16 cellular contexts compared by ENCODE assay signal in the genomic region with DNA sequence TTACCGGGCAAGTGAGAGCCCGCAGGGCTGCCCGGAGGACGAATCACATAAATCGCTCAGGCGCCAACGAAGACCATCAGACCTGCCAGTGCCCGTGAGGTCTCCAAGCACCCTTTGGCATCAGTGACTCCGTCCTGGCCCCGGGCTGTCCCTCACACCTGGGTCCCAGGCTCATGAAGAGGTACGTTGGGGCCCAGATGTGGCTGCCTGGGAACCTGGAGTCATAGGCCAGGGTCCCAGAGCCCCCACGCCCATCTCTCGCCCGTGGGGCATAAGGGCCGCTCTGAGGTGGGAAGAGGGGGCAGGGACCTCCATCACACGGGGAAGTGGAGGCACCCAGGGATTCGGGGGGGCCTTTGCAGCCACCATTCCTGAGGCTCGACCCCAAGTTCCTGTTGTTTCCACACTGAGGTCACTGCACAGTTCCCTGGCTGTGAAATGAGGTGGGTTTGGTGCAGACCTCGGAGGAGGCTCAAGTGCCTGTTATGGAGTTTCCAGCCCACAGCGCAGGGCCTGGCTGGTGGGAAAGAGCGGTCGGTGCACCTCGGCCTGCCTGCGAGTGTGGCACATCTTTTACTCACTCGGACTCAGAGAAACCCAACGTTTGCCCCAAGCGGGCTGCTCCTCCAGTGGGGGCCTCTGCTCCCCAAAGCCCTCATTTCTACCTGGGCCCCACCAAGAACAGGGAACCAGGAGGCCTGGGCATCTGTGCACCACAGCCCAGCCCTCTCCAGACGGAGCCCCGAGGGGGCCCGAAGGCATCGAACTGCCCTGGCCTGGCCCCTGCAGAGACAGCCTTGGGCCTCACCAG.
"Had no signal": no experiment of that assay in that cellular context is flagged by ENCODE, and none has a peak within 500 bp of the region (broad histone marks: within the 10 kb centered on the region; RNA-seq: fewer than 3 reads in every experiment).

No MANE protein-coding gene starts in this region.

- H3K36me3 ChIP-seq: uterus had no signal

- H3K4me1 ChIP-seq: gastrocnemius medialis, tibial artery, uterus had no signal

- DNase-seq: activated CD4-positive, alpha-beta T cell treated with anti-CD3 and anti-CD28 coated beads, Interleukin-2, amount 50 U/mL, for 4 hours; activated naive CD4-positive, alpha-beta T cell treated with anti-CD3 and anti-CD28 coated beads for 36 hours; central memory CD4-positive, alpha-beta T cell; cortex of kidney; effector CD8-positive, alpha-beta T cell; hippocampal formation; kidney glomerular epithelial cell; naive thymus-derived CD4-positive, alpha-beta T cell; occipital lobe; stimulated activated CD4-positive, alpha-beta T cell treated with anti-CD3 and anti-CD28 coated beads, Interleukin-12 subunit alpha, Interleukin-12 subunit beta, amount 100 ng/mL, for 4 hours; T-helper 17 cell; uterus had no signal

- H3K27me3 ChIP-seq: gastrocnemius medialis, tibial artery, uterus had no signal

- H3K27ac Mint-ChIP-seq: activated naive CD4-positive, alpha-beta T cell treated with anti-CD3 and anti-CD28 coated beads for 36 hours; progenitor cell of endocrine pancreas had no signal

- H3K9me3 ChIP-seq: gastrocnemius medialis, tibial artery, uterus had no signal

- H3K9me3 Mint-ChIP-seq: activated naive CD4-positive, alpha-beta T cell treated with anti-CD3 and anti-CD28 coated beads for 36 hours had no signal

- H3K4me3 ChIP-seq: gastrocnemius medialis, tibial artery, uterus had no signal

- H3K27me3 Mint-ChIP-seq: naive thymus-derived CD4-positive, alpha-beta T cell; progenitor cell of endocrine pancreas; T-helper 17 cell had no signal

- H3K4me3 Mint-ChIP-seq: activated naive CD4-positive, alpha-beta T cell treated with anti-CD3 and anti-CD28 coated beads for 36 hours; T-helper 17 cell had no signal

- H3K27ac ChIP-seq: gastrocnemius medialis, tibial artery, uterus had no signal

- ATAC-seq: gastrocnemius medialis, sciatic nerve had no signal
